In genomic region chr17:65797809-65798208, GRCh38 we compare ENCODE assay signal across 8 cellular contexts.
DNase-seq lines count a peak whose midpoint lies in the region; ATAC-seq and TF ChIP-seq lines count a peak whose summit lies in the region.

No MANE protein-coding gene starts in this region.

- DNase-seq in activated effector memory CD4-positive, alpha-beta T cell treated with anti-CD3 and anti-CD28 coated beads, Interleukin-2, amount 50 U/mL, for 16 hours = peak; percentile 70
- DNase-seq in activated effector memory CD4-positive, alpha-beta T cell treated with Interleukin-2 at 50 U/mL for 16 hours = no peak
- DNase-seq in colonic mucosa (no peak), islet precursor cell (no peak), T1000 (lab: John Stamatoyannopoulos, UW) (no peak)
- peak; percentile 22 for DNase-seq in stimulated activated CD4-positive, alpha-beta T cell treated with anti-CD3 and anti-CD28 coated beads, Interleukin-4, amount 100 ng/mL, for 24 hours

- H3K27ac ChIP-seq in OCI-LY3 (ENCODE audit: low read length) (no peak overlapping the region), colonic mucosa (no peak overlapping the region)

- no peaks in the 10 kb centered on the region for H4K20me1 ChIP-seq in OCI-LY3 (ENCODE audit: insufficient read depth, low read length)

- peaks cover 27% of the 10 kb centered on the region; the same call in 1 of the 2 replicates for H3K9me3 ChIP-seq in OCI-LY3 (ENCODE audit: insufficient read depth, low read length)
- H3K9me3 ChIP-seq in colonic mucosa = no peaks in the 10 kb centered on the region

- H3K4me3 ChIP-seq in OCI-LY3 (ENCODE audit: low read length) (no peak overlapping the region), colonic mucosa (no peak overlapping the region)

- no peaks in the 10 kb centered on the region for H3K27me3 ChIP-seq in OCI-LY3 (ENCODE audit: low read depth, low read length)
- H3K27me3 ChIP-seq in colonic mucosa = no peaks in the 10 kb centered on the region

- no peaks in the 10 kb centered on the region for H3K79me2 ChIP-seq in OCI-LY3 (ENCODE audit: low read length)

- peak; percentile 50 for TF ChIP-seq CTCF in OCI-LY3 (IDR thresholded peaks at IDR 0.05; ENCODE audit: low read depth, low read length)
- peak; percentile 35 for TF ChIP-seq CTCF in colonic mucosa (IDR thresholded peaks at IDR 0.05)

- intact Hi-C loops in colonic mucosa (cut with DNase I) = no loop called here

- H3K36me3 ChIP-seq in OCI-LY3 (replicated peaks; ENCODE audit: low read depth, low read length) (peaks cover 11% of the 10 kb centered on the region), colonic mucosa (no peaks in the 10 kb centered on the region)

- no peak overlapping the region for H3K4me2 ChIP-seq in OCI-LY3 (ENCODE audit: low read length)

- no peak overlapping the region for H2AFZ ChIP-seq in OCI-LY3 (ENCODE audit: low read depth, low read length)

- no peak for ATAC-seq in HG03469 (IDR thresholded peaks at IDR 0.05; ENCODE audit: unreplicated experiment)

- peaks cover 13% of the 10 kb centered on the region for H3K4me1 ChIP-seq in OCI-LY3 (ENCODE audit: low read length)
- no peaks in the 10 kb centered on the region for H3K4me1 ChIP-seq in colonic mucosa

- H3K9ac ChIP-seq in OCI-LY3 (ENCODE audit: low read length) (no peak overlapping the region), colonic mucosa (ENCODE audit: low read depth in 2 of 2, low read length in 2 of 2) (no peak overlapping the region)

Comparison
In these comparisons a context has a peak if more than half of its experiments do, and no peak if none do; other contexts are left out.
1. DNase-seq: peak in activated effector memory CD4-positive, alpha-beta T cell treated with anti-CD3 and anti-CD28 coated beads, Interleukin-2, amount 50 U/mL, for 16 hours (single experiment) and stimulated activated CD4-positive, alpha-beta T cell treated with anti-CD3 and anti-CD28 coated beads, Interleukin-4, amount 100 ng/mL, for 24 hours (single experiment); none in activated effector memory CD4-positive, alpha-beta T cell treated with Interleukin-2 at 50 U/mL for 16 hours (single experiment), colonic mucosa (single experiment), islet precursor cell (single experiment) and T1000 (single experiment).